ENCODE assay signal across 2 cellular contexts in genomic region chr11:71796016-71796415, GRCh38. TPM values are rescaled to one million over a fixed set of nuclear protein-coding genes. Genes with fewer than 3 reads are reported as not detected.
"Had no signal": no experiment of that assay in that cellular context is flagged by ENCODE, and none has a peak within 500 bp of the region (broad histone marks: within the 10 kb centered on the region; RNA-seq: fewer than 3 reads in every experiment).

No MANE protein-coding gene starts in this region.

RNA-seq across cellular contexts. Expression of gene DEFB108B, which starts 37.0 kb away (rescaled TPM):
- total RNA-seq: G401, GM12878 had no signal
- polyA plus RNA-seq: GM12878 had no signal
